Comparison of ENCODE assay signal across 20 cellular contexts in genomic region chr13:98676239-98676638, GRCh38.
"Had no signal": no experiment of that assay in that cellular context is flagged by ENCODE, and none has a peak within 500 bp of the region (broad histone marks: within the 10 kb centered on the region; RNA-seq: fewer than 3 reads in every experiment).

No MANE protein-coding gene starts in this region.

- H3K27ac ChIP-seq: breast epithelium, tibial nerve, vagina had no signal

- H3K4me3 ChIP-seq: breast epithelium, lung, tibial nerve, vagina had no signal

- H3K36me3 ChIP-seq: breast epithelium, tibial nerve, vagina had no signal

- DNase-seq: activated B cell treated with CpG ODN at 0.5 μM for 24 hours; activated CD4-positive, alpha-beta memory T cell treated with anti-CD3 and anti-CD28 coated beads for 36 hours; activated CD4-positive, alpha-beta T cell treated with anti-CD3 and anti-CD28 coated beads for 4 hours; activated naive CD4-positive, alpha-beta T cell treated with Interleukin-2 at 50 U/mL for 16 hours; activated T-cell treated with anti-CD3 and anti-CD28 coated beads, Interleukin-2, amount 50 U/mL, for 1 hour; aorta; cerebellar nuclear complex; effector CD4-positive, alpha-beta T cell; foreskin fibroblast; glutamatergic neuron; hippocampal formation; islet precursor cell; stimulated activated naive CD8-positive, alpha-beta T cell treated with anti-CD3 and anti-CD28 coated beads, Interleukin-15, Interleukin-2, amounts not matched to agents 100 U/mL and 50 U/mL, for 24 hours; substantia nigra; T-helper 1 cell; T-helper 9 cell had no signal

- H3K9me3 ChIP-seq: breast epithelium, tibial nerve, vagina had no signal

- H3K27me3 ChIP-seq: breast epithelium, tibial nerve, vagina had no signal

- H3K4me1 ChIP-seq: breast epithelium had no signal
